In the genomic region with DNA sequence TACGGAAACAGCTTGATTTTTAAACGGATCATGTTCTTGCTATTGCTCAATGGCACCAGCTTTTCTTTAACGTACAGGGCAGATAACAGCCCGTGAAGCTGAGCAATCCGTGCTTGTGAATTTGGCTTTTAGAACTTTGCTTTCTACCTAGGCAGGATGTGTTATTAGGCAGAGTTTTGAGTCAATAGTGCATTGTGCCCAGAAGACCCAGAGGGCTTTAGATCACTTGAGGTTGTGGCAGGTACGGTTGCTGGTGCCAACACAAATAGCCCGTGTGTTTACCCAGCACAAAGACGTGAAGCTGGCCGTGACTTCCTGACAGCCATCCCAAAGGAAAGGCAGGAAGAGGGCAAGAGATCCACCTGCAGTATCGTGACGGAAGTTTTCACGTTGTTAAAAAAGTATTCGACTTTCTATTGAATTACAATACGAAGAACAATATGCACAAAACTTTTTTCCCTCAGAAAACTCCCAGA, we compare ENCODE assay signal across 12 cellular contexts.
A peak's percentile ranks its signal among the peaks of the same experiment; 100 is the strongest.
DNase-seq lines count a peak whose midpoint lies in the region; ATAC-seq and TF ChIP-seq lines count a peak whose summit lies in the region.
"Had no signal": no experiment of that assay in that cellular context is flagged by ENCODE, and none has a peak within 500 bp of the region (broad histone marks: within the 10 kb centered on the region; RNA-seq: fewer than 3 reads in every experiment).

No MANE protein-coding gene starts in this region.

- no peak overlapping the region for H3K27ac Mint-ChIP-seq in Calu3 (ENCODE audit: unreplicated experiment)
- no peak overlapping the region for H3K27ac Mint-ChIP-seq in stimulated activated effector memory CD8-positive, alpha-beta T cell treated with anti-CD3 and anti-CD28 coated beads, Interleukin-12 subunit alpha, Interleukin-12 subunit beta, amount 100 ng/mL, for 72 hours
- H3K27ac Mint-ChIP-seq in effector memory CD8-positive, alpha-beta T cell: no peak overlapping the region
- H3K27ac Mint-ChIP-seq: naive thymus-derived CD4-positive, alpha-beta T cell had no signal

- intact Hi-C loops in Calu3 (cut with micrococcal nuclease; ENCODE audit: unreplicated experiment) (no loop called here), right lobe of liver (cut with DNase I) (no loop called here)

- ATAC-seq in RWPE2 (ENCODE audit: low read depth): peak; percentile 59
- ATAC-seq in right lobe of liver: peak; percentile 75 to 83 (median 82)
- ATAC-seq in stimulated activated effector memory CD8-positive, alpha-beta T cell treated with anti-CD3 and anti-CD28 coated beads, Interleukin-12 subunit alpha, Interleukin-12 subunit beta, amount 100 ng/mL, for 72 hours: no peak
- no peak for ATAC-seq in effector memory CD8-positive, alpha-beta T cell (replicated peaks)
- ATAC-seq: naive thymus-derived CD4-positive, alpha-beta T cell had no signal

- H3K36me3 Mint-ChIP-seq in Calu3 (ENCODE audit: insufficient read depth, unreplicated experiment): peaks cover 13% of the 10 kb centered on the region
- no peaks in the 10 kb centered on the region for H3K36me3 Mint-ChIP-seq in stimulated activated effector memory CD8-positive, alpha-beta T cell treated with anti-CD3 and anti-CD28 coated beads, Interleukin-12 subunit alpha, Interleukin-12 subunit beta, amount 100 ng/mL, for 72 hours
- H3K36me3 Mint-ChIP-seq in effector memory CD8-positive, alpha-beta T cell (ENCODE audit: insufficient read depth): peaks cover 2% of the 10 kb centered on the region
- H3K36me3 Mint-ChIP-seq: naive thymus-derived CD4-positive, alpha-beta T cell had no signal

- TF ChIP-seq CTCF in Calu3 (IDR thresholded peaks at IDR 0.05; ENCODE audit: unreplicated experiment) (no peak), RWPE2 (IDR thresholded peaks at IDR 0.05; ENCODE audit: poor library complexity, severe bottlenecking) (no peak), right lobe of liver (IDR thresholded peaks at IDR 0.05) (peak in 1 of 4 donors; percentile 23)

- BruUV-seq in Calu3 (replicated peaks; lab: Mats Ljungman, UMichigan): no TSS peak

- H3K9me3 Mint-ChIP-seq in Calu3 (ENCODE audit: low read depth, unreplicated experiment): no peaks in the 10 kb centered on the region
- no peaks in the 10 kb centered on the region for H3K9me3 Mint-ChIP-seq in stimulated activated effector memory CD8-positive, alpha-beta T cell treated with anti-CD3 and anti-CD28 coated beads, Interleukin-12 subunit alpha, Interleukin-12 subunit beta, amount 100 ng/mL, for 72 hours
- H3K9me3 Mint-ChIP-seq in effector memory CD8-positive, alpha-beta T cell: no peaks in the 10 kb centered on the region
- H3K9me3 Mint-ChIP-seq: central memory CD8-positive, alpha-beta T cell had no signal

- H3K27me3 Mint-ChIP-seq in Calu3 (ENCODE audit: unreplicated experiment): peaks cover 89% of the 10 kb centered on the region
- peaks cover 40 to 52% of the 10 kb centered on the region in 2 donors for H3K27me3 Mint-ChIP-seq in effector memory CD8-positive, alpha-beta T cell

- H3K27ac ChIP-seq in RWPE2 (ENCODE audit: poor library complexity, severe bottlenecking): no peak overlapping the region
- H3K27ac ChIP-seq in right lobe of liver: peak overlapping the region in 2 of 3 donors; percentile 89 to 90
- H3K27ac ChIP-seq: KMS-11 had no signal

- no peaks in the 10 kb centered on the region for H3K4me1 ChIP-seq in RWPE2 (ENCODE audit: insufficient read depth, poor library complexity, severe bottlenecking)
- H3K4me1 ChIP-seq in right lobe of liver: peaks cover 0 to 35% (median 16%) of the 10 kb centered on the region in 4 donors

- peaks cover 26% of the 10 kb centered on the region for H3K4me1 Mint-ChIP-seq in Calu3 (ENCODE audit: low read depth, unreplicated experiment)
- peaks cover 4% of the 10 kb centered on the region for H3K4me1 Mint-ChIP-seq in stimulated activated effector memory CD8-positive, alpha-beta T cell treated with anti-CD3 and anti-CD28 coated beads, Interleukin-12 subunit alpha, Interleukin-12 subunit beta, amount 100 ng/mL, for 72 hours
- peaks cover 0 to 4% of the 10 kb centered on the region in 2 donors for H3K4me1 Mint-ChIP-seq in effector memory CD8-positive, alpha-beta T cell (ENCODE audit: low read depth in 2 of 2)
- H3K4me1 Mint-ChIP-seq: naive thymus-derived CD4-positive, alpha-beta T cell had no signal

- no peaks in the 10 kb centered on the region for H3K9me3 ChIP-seq in RWPE2 (ENCODE audit: severe bottlenecking)
- H3K9me3 ChIP-seq in right lobe of liver: no peaks in the 10 kb centered on the region

- DNase-seq in Calu3: peak; percentile 25
- peak; percentile 15 to 27 for DNase-seq in NCI-H187 (lab: John Stamatoyannopoulos, UW)
- DNase-seq in RWPE2 (ENCODE audit: low spot score): no peak
- DNase-seq in right lobe of liver: peak; percentile 82 to 92 (median 92)
- DNase-seq in stimulated activated effector memory CD8-positive, alpha-beta T cell treated with anti-CD3 and anti-CD28 coated beads, Interleukin-12 subunit alpha, Interleukin-12 subunit beta, amount 100 ng/mL, for 72 hours (ENCODE audit: low spot score in 2 of 2): no peak
- no peak for DNase-seq in HCEC 1CT
- no peak for DNase-seq in effector memory CD8-positive, alpha-beta T cell
- no peak for DNase-seq in NCI-H82 (lab: John Stamatoyannopoulos, UW)
- DNase-seq: activated CD4-positive, alpha-beta T cell treated with anti-CD3 and anti-CD28 coated beads, Interleukin-2, amount 50 U/mL, for 4 hours; naive thymus-derived CD4-positive, alpha-beta T cell had no signal

- 19% methylated on average over 11 of the region's 14 CpGs for WGBS in right lobe of liver (ENCODE audit: insufficient coverage, low coverage, low lambda C conversion rate, missing lambda C conversion rate)

- no peaks in the 10 kb centered on the region for H3K36me3 ChIP-seq in RWPE2 (ENCODE audit: low read depth)
- H3K36me3 ChIP-seq in right lobe of liver: no peaks in the 10 kb centered on the region

- H3K27me3 ChIP-seq in RWPE2 (ENCODE audit: insufficient read depth, poor library complexity, severe bottlenecking) (peaks cover 43% of the 10 kb centered on the region), right lobe of liver (no peaks in the 10 kb centered on the region)

- no peak overlapping the region for H3K4me3 Mint-ChIP-seq in Calu3 (ENCODE audit: low read depth, unreplicated experiment)
- H3K4me3 Mint-ChIP-seq in stimulated activated effector memory CD8-positive, alpha-beta T cell treated with anti-CD3 and anti-CD28 coated beads, Interleukin-12 subunit alpha, Interleukin-12 subunit beta, amount 100 ng/mL, for 72 hours: no peak overlapping the region
- no peak overlapping the region for H3K4me3 Mint-ChIP-seq in effector memory CD8-positive, alpha-beta T cell
- H3K4me3 Mint-ChIP-seq: central memory CD8-positive, alpha-beta T cell; naive thymus-derived CD4-positive, alpha-beta T cell had no signal

- no peak for TF ChIP-seq POLR2A in right lobe of liver (IDR thresholded peaks at IDR 0.05)

- CTCF ChIA-PET in Calu3 (lab: Charles Lee): interaction anchor here (0.6 to 1.2 kb wide), 3 partner anchors 22 to 1270 kb away, joined by 3 read pairs; no protein-coding TSS in a partner anchor

- H3K4me3 ChIP-seq in RWPE2 (ENCODE audit: severe bottlenecking) (no peak overlapping the region), right lobe of liver (no peak overlapping the region)

Comparison
In these comparisons a context has a peak if more than half of its experiments do, and no peak if none do; other contexts are left out.
1. DNase-seq: peak in Calu3 (single experiment), NCI-H187 (2 of 2) and right lobe of liver (3 of 3); none in RWPE2 (single experiment), stimulated activated effector memory CD8-positive, alpha-beta T cell treated with anti-CD3 and anti-CD28 coated beads, Interleukin-12 subunit alpha, Interleukin-12 subunit beta, amount 100 ng/mL, for 72 hours (0 of 2), HCEC 1CT (single experiment), effector memory CD8-positive, alpha-beta T cell (0 of 3) and NCI-H82 (single experiment).
2. ATAC-seq: peak in RWPE2 (single experiment) and right lobe of liver (4 of 4); none in stimulated activated effector memory CD8-positive, alpha-beta T cell treated with anti-CD3 and anti-CD28 coated beads, Interleukin-12 subunit alpha, Interleukin-12 subunit beta, amount 100 ng/mL, for 72 hours (single experiment) and effector memory CD8-positive, alpha-beta T cell (single experiment).